ENCODE assay signal across 8 cellular contexts in the genomic region with DNA sequence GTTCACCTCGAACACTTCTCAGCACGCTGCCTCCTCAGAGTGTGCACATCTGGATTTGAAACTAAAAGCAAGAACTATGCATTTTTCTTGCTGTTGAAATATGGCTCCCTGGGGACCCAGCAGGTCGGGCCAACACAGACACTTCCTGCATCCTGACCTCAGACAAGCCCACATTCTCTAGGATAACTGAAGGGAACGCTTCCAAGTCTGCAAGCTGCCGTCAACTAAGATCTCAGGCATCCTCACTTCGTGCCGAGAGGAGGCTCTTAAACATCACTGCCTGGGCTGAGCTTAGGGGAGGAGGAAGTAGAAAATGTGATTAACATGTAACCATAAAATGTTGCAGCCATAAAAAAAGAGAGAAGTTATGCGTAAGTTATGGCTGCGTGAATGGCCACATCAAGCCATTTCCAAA.
A peak's percentile ranks its signal among the peaks of the same experiment; 100 is the strongest.
DNase-seq lines count a peak whose midpoint lies in the region; FAIRE-seq and TF ChIP-seq lines count a peak whose summit lies in the region.

No MANE protein-coding gene starts in this region.

- H3K27me3 ChIP-seq in HL-60 (ENCODE audit: insufficient read depth, poor library complexity, severe bottlenecking) (peaks cover 6% of the 10 kb centered on the region), colonic mucosa (no peaks in the 10 kb centered on the region), rectal smooth muscle tissue (ENCODE audit: control insufficient read depth, insufficient read depth, low read length) (no peaks in the 10 kb centered on the region), SJCRH30 (no peaks in the 10 kb centered on the region)

- TF ChIP-seq CTCF in HL-60 (IDR thresholded peaks at IDR 0.05; ENCODE audit: insufficient read depth, low read length): no peak
- TF ChIP-seq CTCF in colonic mucosa (IDR thresholded peaks at IDR 0.05): no peak

- FAIRE-seq in GM18507 (lab: Jason Lieb, UNC): peak; percentile 61

- H3K9me3 ChIP-seq in colonic mucosa (no peaks in the 10 kb centered on the region), SJCRH30 (replicated peaks) (0 out of 2 replicates have a peak, but pooled peaks cover 4% of the 10 kb centered on the region)

- H3K4me1 ChIP-seq in colonic mucosa (peaks cover 8% of the 10 kb centered on the region), rectal smooth muscle tissue (ENCODE audit: control insufficient read depth, insufficient read depth, low read length) (peaks cover 8% of the 10 kb centered on the region), SJCRH30 (peaks cover 4% of the 10 kb centered on the region)

- DNase-seq in GM18507 (ENCODE audit: extremely low spot score, insufficient read length, low read depth): peak; percentile 25
- DNase-seq in HL-60 (ENCODE audit: low read depth in 1 of 2, low spot score in 1 of 2): peak; percentile 43 to 47
- DNase-seq in colonic mucosa: peak; percentile 34
- DNase-seq in stimulated activated CD4-positive, alpha-beta T cell treated with anti-CD3 and anti-CD28 coated beads, Interleukin-2, amount 100 ng/mL, for 24 hours: no peak
- DNase-seq in NCI-H1436 (lab: John Stamatoyannopoulos, UW): no peak
- no peak for DNase-seq in iPS-NIHi11 (ENCODE audit: low spot score)
- DNase-seq in SJCRH30: no peak

- H3K36me3 ChIP-seq in colonic mucosa (no peaks in the 10 kb centered on the region), rectal smooth muscle tissue (ENCODE audit: control insufficient read depth, insufficient read depth, low read length) (no peaks in the 10 kb centered on the region), SJCRH30 (no peaks in the 10 kb centered on the region)

- intact Hi-C loops in colonic mucosa (cut with DNase I): no loop called here

- H3K9ac ChIP-seq in colonic mucosa (ENCODE audit: low read depth in 2 of 2, low read length in 2 of 2): no peak overlapping the region
- no peak overlapping the region for H3K9ac ChIP-seq in rectal smooth muscle tissue (ENCODE audit: low read length)

- H3K4me3 ChIP-seq in HL-60 (replicated peaks; ENCODE audit: insufficient read depth, low read length) (no peak overlapping the region), colonic mucosa (no peak overlapping the region), rectal smooth muscle tissue (ENCODE audit: low read length) (peak overlapping the region; percentile 17), SJCRH30 (no peak overlapping the region)

- H3K27ac ChIP-seq in HL-60 (replicated peaks) (no peak overlapping the region), colonic mucosa (no peak overlapping the region), rectal smooth muscle tissue (ENCODE audit: low read depth, low read length) (peak overlapping the region; percentile 7), SJCRH30 (no peak overlapping the region)

Comparison
In these comparisons a context has a peak if more than half of its experiments do, and no peak if none do; other contexts are left out.
1. DNase-seq: peak in GM18507 (single experiment), HL-60 (2 of 2) and colonic mucosa (single experiment); none in stimulated activated CD4-positive, alpha-beta T cell treated with anti-CD3 and anti-CD28 coated beads, Interleukin-2, amount 100 ng/mL, for 24 hours (0 of 2), NCI-H1436 (single experiment), iPS-NIHi11 (single experiment) and SJCRH30 (0 of 2).